Comparison of ENCODE assay signal across 10 cellular contexts in the genomic region with DNA sequence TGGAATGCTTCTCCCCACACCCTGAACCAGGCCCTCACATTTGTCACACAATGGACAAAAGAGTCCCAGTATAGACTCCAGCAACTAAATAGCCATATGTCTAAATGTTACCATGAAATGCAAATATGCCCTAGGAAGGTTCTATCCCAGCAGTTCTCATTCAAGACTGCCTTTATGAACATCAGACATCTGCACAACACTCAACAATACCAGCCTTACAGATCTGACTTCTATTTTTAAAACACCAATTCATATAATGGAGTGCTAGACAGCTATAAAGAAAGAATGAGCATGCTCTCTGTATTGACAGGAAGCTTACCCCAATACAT. TPM values are rescaled to one million over a fixed set of nuclear protein-coding genes. Genes with fewer than 3 reads are reported as not detected.
DNase-seq lines count a peak whose midpoint lies in the region; ATAC-seq and TF ChIP-seq lines count a peak whose summit lies in the region.
"Had no signal": no experiment of that assay in that cellular context is flagged by ENCODE, and none has a peak within 500 bp of the region (broad histone marks: within the 10 kb centered on the region; RNA-seq: fewer than 3 reads in every experiment).

No MANE protein-coding gene starts in this region.

- H3K9ac ChIP-seq in mesendoderm (ENCODE audit: low read length): no peak overlapping the region

- H3K4me3 ChIP-seq in mesendoderm (ENCODE audit: low read length): no peak overlapping the region
- H3K4me3 ChIP-seq in tibial nerve: no peak overlapping the region
- no peak overlapping the region for H3K4me3 ChIP-seq in mucosa of descending colon

- H3K27me3 ChIP-seq in mesendoderm (ENCODE audit: insufficient read depth, low read length, poor library complexity): no peaks in the 10 kb centered on the region
- no peaks in the 10 kb centered on the region for H3K27me3 ChIP-seq in tibial nerve

- H3K9me3 ChIP-seq in tibial nerve (no peaks in the 10 kb centered on the region), mucosa of descending colon (no peaks in the 10 kb centered on the region)

- H3K27ac Mint-ChIP-seq in activated CD4-positive, alpha-beta T cell treated with anti-CD3 and anti-CD28 coated beads, Interleukin-2, amount 10 ng/mL, durations not matched to agents 24 days and 14 days: peak overlapping the region; percentile 22
- peak overlapping the region; percentile 91 for H3K27ac Mint-ChIP-seq in chondrocyte (ENCODE audit: unreplicated experiment)

- H3K4me1 ChIP-seq in mesendoderm (ENCODE audit: control insufficient read depth, low read depth, low read length) (peaks cover 27% of the 10 kb centered on the region), tibial nerve (peaks cover 0 to 66% (median 18%) of the 10 kb centered on the region in 4 donors), mucosa of descending colon (ENCODE audit: low read depth) (no peaks in the 10 kb centered on the region)

- no peak overlapping the region for H4K5ac ChIP-seq in mesendoderm (ENCODE audit: low read length)

- H3K18ac ChIP-seq in mesendoderm (ENCODE audit: low read length): peak overlapping the region; percentile 54

- no peak overlapping the region for H2BK5ac ChIP-seq in mesendoderm (ENCODE audit: low read length)

- H3K36me3 Mint-ChIP-seq in activated CD4-positive, alpha-beta T cell treated with anti-CD3 and anti-CD28 coated beads, Interleukin-2, amount 10 ng/mL, durations not matched to agents 24 days and 14 days (ENCODE audit: low read depth): no peaks in the 10 kb centered on the region
- H3K36me3 Mint-ChIP-seq in chondrocyte (ENCODE audit: low read depth): peaks cover 5% of the 10 kb centered on the region

- H3K9me3 Mint-ChIP-seq in activated CD4-positive, alpha-beta T cell treated with anti-CD3 and anti-CD28 coated beads, Interleukin-2, amount 10 ng/mL, durations not matched to agents 24 days and 14 days: no peaks in the 10 kb centered on the region
- no peaks in the 10 kb centered on the region for H3K9me3 Mint-ChIP-seq in chondrocyte (ENCODE audit: low read depth)
- H3K9me3 Mint-ChIP-seq: stimulated activated naive CD8-positive, alpha-beta T cell treated with anti-CD3 and anti-CD28 coated beads, Interleukin-15, Interleukin-2, amounts not matched to agents 100 ng/mL and 50 ng/mL, for 24 hours had no signal

- no peak for TF ChIP-seq CTCF in chondrocyte (IDR thresholded peaks at IDR 0.05)
- TF ChIP-seq CTCF in tibial nerve (IDR thresholded peaks at IDR 0.05): no peak
- no peak for TF ChIP-seq CTCF in mucosa of descending colon (IDR thresholded peaks at IDR 0.05)

- H3K27ac ChIP-seq in mesendoderm (ENCODE audit: low read depth, low read length): no peak overlapping the region
- H3K27ac ChIP-seq in tibial nerve: peak overlapping the region in 3 of 4 donors; percentile 45 to 80 (median 62)

- H2AK5ac ChIP-seq in mesendoderm (ENCODE audit: low read length): no peak overlapping the region

- no peak for TF ChIP-seq POLR2A in tibial nerve (IDR thresholded peaks at IDR 0.05)

- H4K8ac ChIP-seq in mesendoderm (ENCODE audit: low read depth, low read length): no peak overlapping the region

- no peak overlapping the region for H3K56ac ChIP-seq in mesendoderm (ENCODE audit: low read length)

- peak overlapping the region; percentile 7 for H3K4me3 Mint-ChIP-seq in activated CD4-positive, alpha-beta T cell treated with anti-CD3 and anti-CD28 coated beads, Interleukin-2, amount 10 ng/mL, durations not matched to agents 24 days and 14 days
- H3K4me3 Mint-ChIP-seq in chondrocyte (ENCODE audit: unreplicated experiment): no peak overlapping the region
- H3K4me3 Mint-ChIP-seq: stimulated activated naive CD8-positive, alpha-beta T cell treated with anti-CD3 and anti-CD28 coated beads, Interleukin-15, Interleukin-2, amounts not matched to agents 100 ng/mL and 50 ng/mL, for 24 hours had no signal

- H3K79me2 ChIP-seq in mesendoderm (ENCODE audit: control insufficient read depth, insufficient read depth, low read length): peaks cover 96% of the 10 kb centered on the region

- no peak for TF ChIP-seq EP300 in tibial nerve (IDR thresholded peaks at IDR 0.05)

- no peak overlapping the region for H3K4ac ChIP-seq in mesendoderm (ENCODE audit: low read depth, low read length)

- intact Hi-C loops in activated CD4-positive, alpha-beta T cell treated with anti-CD3 and anti-CD28 coated beads, Interleukin-2, amount 10 ng/mL, durations not matched to agents 24 days and 14 days (cut with micrococcal nuclease): no loop called here
- intact Hi-C loops in mucosa of descending colon (cut with DNase I, micrococcal nuclease): no loop called here

- H2BK120ac ChIP-seq in mesendoderm (ENCODE audit: low read depth, low read length): no peak overlapping the region

- peaks cover 2% of the 10 kb centered on the region for H3K36me3 ChIP-seq in mesendoderm (ENCODE audit: control insufficient read depth, insufficient read depth, low read length)
- no peaks in the 10 kb centered on the region for H3K36me3 ChIP-seq in tibial nerve
- no peaks in the 10 kb centered on the region for H3K36me3 ChIP-seq in mucosa of descending colon (ENCODE audit: low read depth)

- H2BK15ac ChIP-seq in mesendoderm (replicated peaks; ENCODE audit: low read depth): no peak overlapping the region

- no peak for ATAC-seq in mucosa of descending colon

- DNase-seq in activated CD4-positive, alpha-beta T cell treated with anti-CD3 and anti-CD28 coated beads, Interleukin-2, amount 10 ng/mL, durations not matched to agents 24 days and 14 days: no peak
- DNase-seq in activated CD4-positive, alpha-beta T cell treated with anti-CD3 and anti-CD28 coated beads, Interleukin-2, amount 50 U/mL, for 1 hour: no peak
- DNase-seq in chondrocyte (ENCODE audit: low spot score) (no peak), mesendoderm (no peak), tibial nerve (ENCODE audit: low spot score in 2 of 2) (no peak), NCI-H69 (lab: John Stamatoyannopoulos, UW) (no peak), hypothalamus (lab: John Stamatoyannopoulos, UW) (no peak), mucosa of descending colon (no peak)
- DNase-seq: stimulated activated CD4-positive, alpha-beta T cell treated with anti-CD3 and anti-CD28 coated beads, Interleukin-4, amount 100 ng/mL, for 1 hour had no signal

- H3K4me2 ChIP-seq in mesendoderm (ENCODE audit: low read length): no peak overlapping the region

- H3K23ac ChIP-seq in mesendoderm (ENCODE audit: low read length): no peak overlapping the region

- H3K4me1 Mint-ChIP-seq in activated CD4-positive, alpha-beta T cell treated with anti-CD3 and anti-CD28 coated beads, Interleukin-2, amount 10 ng/mL, durations not matched to agents 24 days and 14 days: peaks cover 11% of the 10 kb centered on the region
- H3K4me1 Mint-ChIP-seq in chondrocyte (ENCODE audit: low read depth): peaks cover 80% of the 10 kb centered on the region

- H3K79me1 ChIP-seq in mesendoderm (ENCODE audit: low read length): peaks cover 2% of the 10 kb centered on the region

- H3K27me3 Mint-ChIP-seq in activated CD4-positive, alpha-beta T cell treated with anti-CD3 and anti-CD28 coated beads, Interleukin-2, amount 10 ng/mL, durations not matched to agents 24 days and 14 days: peaks cover 29% of the 10 kb centered on the region
- H3K27me3 Mint-ChIP-seq in chondrocyte (ENCODE audit: low read depth): no peaks in the 10 kb centered on the region

RNA-seq across cellular contexts. Expression of a gene that starts 7.8 kb away (rescaled TPM):
- total RNA-seq in activated CD4-positive, alpha-beta T cell treated with anti-CD3 and anti-CD28 coated beads, Interleukin-2, amount 10 ng/mL, durations not matched to agents 24 days and 14 days: 2.1 and 2.2 TPM in 2 replicates
- total RNA-seq in chondrocyte (498 to 625 TPM (median 501 TPM) in 3 replicates), tibial nerve (100 to 1,000 TPM; 114 to 217 (median 193) TPM), mucosa of descending colon (100 to 1,000 TPM in 1 of 3 donors, 10 to 100 TPM in 2; 67.9 to 102 (median 69.6) TPM)
- polyA plus RNA-seq in mesendoderm (2013, experiment 1 of 2): 201 TPM
- polyA plus RNA-seq in mesendoderm (2013, experiment 2 of 2): 194 TPM

RNA-seq across cellular contexts. Expression of a gene that starts 55.2 kb away (rescaled TPM):
- total RNA-seq in activated CD4-positive, alpha-beta T cell treated with anti-CD3 and anti-CD28 coated beads, Interleukin-2, amount 10 ng/mL, durations not matched to agents 24 days and 14 days: not detected in 2 replicates
- total RNA-seq in chondrocyte (not detected in 3 replicates), tibial nerve (not detected), mucosa of descending colon (100 to 1,000 TPM; 445 to 923 (median 899) TPM)
- polyA plus RNA-seq in mesendoderm (2013, experiment 1 of 2): 0.13 TPM
- 0.11 TPM for polyA plus RNA-seq in mesendoderm (2013, experiment 2 of 2)

Comparison
In these comparisons a context has a peak if more than half of its experiments do, and no peak if none do; other contexts are left out.
1. RNA of a gene that starts 7.8 kb away (total RNA-seq): 498 to 625 TPM in chondrocyte, 114 to 217 TPM in tibial nerve and 67.9 to 102 TPM in mucosa of descending colon; 2.1 to 2.2 TPM in activated CD4-positive, alpha-beta T cell treated with anti-CD3 and anti-CD28 coated beads, Interleukin-2, amount 10 ng/mL, durations not matched to agents 24 days and 14 days; every median in the first group is over 10 times any median in the second.
2. RNA of a gene that starts 55.2 kb away (total RNA-seq): 445 to 923 TPM in mucosa of descending colon; not detected in activated CD4-positive, alpha-beta T cell treated with anti-CD3 and anti-CD28 coated beads, Interleukin-2, amount 10 ng/mL, durations not matched to agents 24 days and 14 days, not detected in chondrocyte and not detected in tibial nerve; every median in the first group is over 100 times any median in the second.